Comparison of ENCODE assay signal across 19 cellular contexts in genomic region chr22:20062043-20062765, GRCh38.
"Had no signal": no experiment of that assay in that cellular context is flagged by ENCODE, and none has a peak within 500 bp of the region (broad histone marks: within the 10 kb centered on the region; RNA-seq: fewer than 3 reads in every experiment).

No MANE protein-coding gene starts in this region.

- H3K27me3 Mint-ChIP-seq: activated B cell treated with CpG ODN at 0.5 μM for 24 hours; natural killer cell treated with Interleukin-12 subunit alpha and Interleukin-12 subunit beta and Interleukin-15 and Interleukin-18, amount 100 ng/mL, for 72 hours; progenitor cell of endocrine pancreas; stimulated activated naive CD8-positive, alpha-beta T cell treated with anti-CD3 and anti-CD28 coated beads, Interleukin-15, Interleukin-2, amounts not matched to agents 100 ng/mL and 50 ng/mL, for 24 hours had no signal

- H3K27ac Mint-ChIP-seq: activated B cell treated with CpG ODN at 0.5 μM for 24 hours; activated T-helper 1 cell treated with anti-CD3 and anti-CD28 coated beads, Interleukin-12 subunit alpha, Interleukin-12 subunit beta, Interleukin-2, Interleukin-4 antibody, amounts not matched to agents 30 ng/mL and 10 ng/mL and 1 ng/mL, durations not matched to agents 14 hours and 24 hours and 36 hours; natural killer cell treated with Interleukin-12 subunit alpha and Interleukin-12 subunit beta and Interleukin-15 and Interleukin-18, amount 100 ng/mL, for 72 hours; progenitor cell of endocrine pancreas; stimulated activated naive CD8-positive, alpha-beta T cell treated with anti-CD3 and anti-CD28 coated beads, Interleukin-15, Interleukin-2, amounts not matched to agents 100 ng/mL and 50 ng/mL, for 24 hours had no signal

- H3K4me3 Mint-ChIP-seq: activated B cell treated with CpG ODN at 0.5 μM for 24 hours; activated T-helper 1 cell treated with anti-CD3 and anti-CD28 coated beads, Interleukin-12 subunit alpha, Interleukin-12 subunit beta, Interleukin-2, Interleukin-4 antibody, amounts not matched to agents 30 ng/mL and 10 ng/mL and 1 ng/mL, durations not matched to agents 14 hours and 24 hours and 36 hours; natural killer cell treated with Interleukin-12 subunit alpha and Interleukin-12 subunit beta and Interleukin-15 and Interleukin-18, amount 100 ng/mL, for 72 hours; stimulated activated naive CD8-positive, alpha-beta T cell treated with anti-CD3 and anti-CD28 coated beads, Interleukin-15, Interleukin-2, amounts not matched to agents 100 ng/mL and 50 ng/mL, for 24 hours had no signal

- H3K9me3 Mint-ChIP-seq: activated B cell treated with CpG ODN at 0.5 μM for 24 hours; activated T-helper 1 cell treated with anti-CD3 and anti-CD28 coated beads, Interleukin-12 subunit alpha, Interleukin-12 subunit beta, Interleukin-2, Interleukin-4 antibody, amounts not matched to agents 30 ng/mL and 10 ng/mL and 1 ng/mL, durations not matched to agents 14 hours and 24 hours and 36 hours; natural killer cell treated with Interleukin-12 subunit alpha and Interleukin-12 subunit beta and Interleukin-15 and Interleukin-18, amount 100 ng/mL, for 72 hours; stimulated activated naive CD8-positive, alpha-beta T cell treated with anti-CD3 and anti-CD28 coated beads, Interleukin-15, Interleukin-2, amounts not matched to agents 100 ng/mL and 50 ng/mL, for 24 hours had no signal

- H3K9me3 ChIP-seq: testis, upper lobe of left lung had no signal

- ATAC-seq: natural killer cell treated with Interleukin-12 subunit alpha and Interleukin-12 subunit beta and Interleukin-15 and Interleukin-18, amount 100 ng/mL, for 72 hours had no signal

- H3K4me1 Mint-ChIP-seq: activated B cell treated with CpG ODN at 0.5 μM for 24 hours had no signal

- DNase-seq: activated B cell treated with CpG ODN at 0.5 μM for 24 hours; activated CD4-positive, alpha-beta T cell treated with anti-CD3 and anti-CD28 coated beads for 48 hours; activated CD8-positive, alpha-beta memory T cell treated with anti-CD3 and anti-CD28 coated beads, Interleukin-2, amount 50 U/mL, for 48 hours; activated naive CD4-positive, alpha-beta T cell; mesendoderm; occipital lobe; small intestine; stimulated activated CD4-positive, alpha-beta T cell treated with anti-CD3 and anti-CD28 coated beads, Interleukin-4, amount 100 ng/mL, for 4 hours; stimulated activated CD8-positive, alpha-beta memory T cell treated with anti-CD3 and anti-CD28 coated beads, Interleukin-4, amount 100 ng/mL, for 48 hours; T-helper 2 cell; testis; upper lobe of left lung had no signal

- H3K4me1 ChIP-seq: testis, upper lobe of left lung had no signal

- FAIRE-seq: islet of Langerhans, small intestine, TTC549 had no signal

- H3K36me3 Mint-ChIP-seq: natural killer cell treated with Interleukin-12 subunit alpha and Interleukin-12 subunit beta and Interleukin-15 and Interleukin-18, amount 100 ng/mL, for 72 hours had no signal

- H3K27ac ChIP-seq: epithelial cell of prostate, testis had no signal

- H3K27me3 ChIP-seq: testis, upper lobe of left lung had no signal

- H3K4me3 ChIP-seq: testis, upper lobe of left lung had no signal
